1 cellular context compared by ENCODE assay signal in the genomic region with DNA sequence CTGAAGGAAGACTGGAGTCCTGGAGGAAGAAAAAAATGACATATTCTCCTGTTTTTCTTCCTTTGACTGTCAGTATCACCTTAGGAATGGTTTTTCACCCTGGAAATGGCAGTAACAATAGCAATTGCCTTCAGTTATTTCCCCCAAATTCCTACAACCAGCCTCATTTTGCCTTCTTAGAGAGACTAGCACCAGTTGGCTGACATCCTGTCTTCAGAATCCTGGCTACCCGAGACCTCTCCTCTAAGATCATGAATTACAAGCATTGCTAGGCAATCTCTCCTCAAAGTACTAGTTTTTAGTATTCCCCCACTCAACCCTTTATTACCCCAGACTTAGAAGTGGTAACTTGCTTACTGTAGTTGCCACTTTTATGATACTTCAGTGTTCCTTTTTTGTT.
TF ChIP-seq lines count a peak whose summit lies in the region.

No MANE protein-coding gene starts in this region.

TF ChIP-seq in H1, 55 proteins besides CTCF, POLR2A, EP300 and RAD21:
- TF ChIP-seq POLR2AphosphoS5 (IDR thresholded peaks at IDR 0.05; ENCODE audit: low read depth, low read length): no peak
- TF ChIP-seq, protein P1, sequence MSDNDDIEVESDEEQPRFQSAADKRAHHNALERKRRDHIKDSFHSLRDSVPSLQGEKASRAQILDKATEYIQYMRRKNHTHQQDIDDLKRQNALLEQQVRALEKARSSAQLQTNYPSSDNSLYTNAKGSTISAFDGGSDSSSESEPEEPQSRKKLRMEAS (IDR thresholded peaks at IDR 0.05): no peak
- no peak for TF ChIP-seq SAP30 (IDR thresholded peaks at IDR 0.05; ENCODE audit: insufficient read depth, insufficient replicate concordance, low read length)
- no peak for TF ChIP-seq RNF2 (IDR thresholded peaks at IDR 0.05; ENCODE audit: borderline replicate concordance, low read depth, low read length, missing control alignments, poor library complexity, severe bottlenecking)
- TF ChIP-seq, protein P2, sequence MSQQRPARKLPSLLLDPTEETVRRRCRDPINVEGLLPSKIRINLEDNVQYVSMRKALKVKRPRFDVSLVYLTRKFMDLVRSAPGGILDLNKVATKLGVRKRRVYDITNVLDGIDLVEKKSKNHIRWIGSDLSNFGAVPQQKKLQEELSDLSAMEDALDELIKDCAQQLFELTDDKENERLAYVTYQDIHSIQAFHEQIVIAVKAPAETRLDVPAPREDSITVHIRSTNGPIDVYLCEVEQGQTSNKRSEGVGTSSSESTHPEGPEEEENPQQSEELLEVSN (IDR thresholded peaks at IDR 0.05): no peak
- TF ChIP-seq CHD1 (IDR thresholded peaks at IDR 0.05; ENCODE audit: low read depth, low read length): no peak
- no peak for TF ChIP-seq HDAC2 (IDR thresholded peaks at IDR 0.05; ENCODE audit: borderline replicate concordance in 1 of 2, low read depth in 2 of 2, low read length in 2 of 2)
- TF ChIP-seq JUND (IDR thresholded peaks at IDR 0.05; ENCODE audit: low read length): no peak
- no peak for TF ChIP-seq EZH2 (IDR thresholded peaks at IDR 0.05; ENCODE audit: low read depth, low read length, severe bottlenecking)
